In the genomic region with DNA sequence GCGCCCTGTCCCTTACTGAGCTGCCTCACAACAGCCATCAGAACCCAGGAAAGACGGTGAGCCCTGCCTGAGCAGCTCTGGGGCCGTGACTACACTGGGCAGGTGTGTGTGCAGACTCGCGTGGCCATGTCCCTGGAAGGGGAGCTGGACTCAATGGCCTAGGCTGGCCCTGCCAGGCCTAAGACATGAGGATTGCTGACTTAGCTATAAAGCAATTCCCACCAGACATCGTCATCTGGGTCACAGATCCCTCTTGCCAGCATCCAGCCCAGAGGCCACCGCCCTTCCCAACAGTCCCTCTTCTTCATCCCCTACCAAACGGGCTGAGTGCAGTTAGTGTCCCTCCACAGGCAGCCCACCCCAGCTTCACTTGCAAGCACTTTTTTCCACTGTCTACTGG, we compare ENCODE assay signal across 14 cellular contexts. TPM values are rescaled to one million over a fixed set of nuclear protein-coding genes. Genes with fewer than 3 reads are reported as not detected.
DNase-seq lines count a peak whose midpoint lies in the region; ATAC-seq, FAIRE-seq and TF ChIP-seq lines count a peak whose summit lies in the region.
"Had no signal": no experiment of that assay in that cellular context is flagged by ENCODE, and none has a peak within 500 bp of the region (broad histone marks: within the 10 kb centered on the region; RNA-seq: fewer than 3 reads in every experiment).

No MANE protein-coding gene starts in this region.

- CTCF ChIA-PET in IMR-90 (lab: Yijun Ruan, JAX) = no interaction called here
- CTCF ChIA-PET in K562 (lab: Yijun Ruan, JAX; ENCODE audit: low intra/inter-chr PET ratio) = no interaction called here

- no peak overlapping the region for H3K56ac ChIP-seq in IMR-90 (ENCODE audit: extremely low read depth, insufficient read depth, low read length)

- peaks cover 26% of the 10 kb centered on the region for H3K4me1 Mint-ChIP-seq in CD14-positive monocyte

- no peak overlapping the region for H2AK9ac ChIP-seq in IMR-90 (replicated peaks; ENCODE audit: low read depth, low read length, poor library complexity)

- BruUV-seq in IMR-90 (replicated peaks; lab: Mats Ljungman, UMichigan) = no TSS peak
- BruUV-seq in K562 (replicated peaks; lab: Mats Ljungman, UMichigan) = no TSS peak

- no peak overlapping the region for H3K9ac ChIP-seq in IMR-90 (ENCODE audit: low read depth, low read length)
- peak overlapping the region in 1 of 2 experiments; percentile 78; a peak in 2 of 4 replicates for H3K9ac ChIP-seq in K562 (ENCODE audit: insufficient read depth in 1 of 2, low read depth in 2 of 2, low read length in 2 of 2)

- H3K36me3 Mint-ChIP-seq in CD14-positive monocyte = peaks cover 17 to 32% of the 10 kb centered on the region in 2 donors
- H3K36me3 Mint-ChIP-seq: natural killer cell treated with Interleukin-12 subunit alpha and Interleukin-12 subunit beta and Interleukin-15 and Interleukin-18, amount 100 ng/mL, for 72 hours had no signal

- H3K27me3 Mint-ChIP-seq in CD14-positive monocyte (ENCODE audit: low read depth in 3 of 3) = peaks cover 0 to 35% (median 2%) of the 10 kb centered on the region in 3 donors
- H3K27me3 Mint-ChIP-seq: natural killer cell treated with Interleukin-12 subunit alpha and Interleukin-12 subunit beta and Interleukin-15 and Interleukin-18, amount 100 ng/mL, for 72 hours had no signal

- H3K14ac ChIP-seq in IMR-90 (replicated peaks; ENCODE audit: low read depth, low read length) = no peak overlapping the region

- ATAC-seq in IMR-90 (ENCODE audit: low read depth) (no peak), K562 (no peak), HG03039 (IDR thresholded peaks at IDR 0.05; ENCODE audit: unreplicated experiment) (no peak)
- ATAC-seq: esophagus mucosa; HCT116; natural killer cell treated with Interleukin-12 subunit alpha and Interleukin-12 subunit beta and Interleukin-15 and Interleukin-18, amount 100 ng/mL, for 72 hours had no signal

- H4K20me1 ChIP-seq in IMR-90 (ENCODE audit: insufficient read depth, low read length) = peaks cover 20% of the 10 kb centered on the region
- no peaks in the 10 kb centered on the region for H4K20me1 ChIP-seq in K562 (replicated peaks; ENCODE audit: control insufficient read depth, insufficient read depth, low read length)

- H3K36me3 ChIP-seq in IMR-90 (ENCODE audit: control insufficient read depth, insufficient read depth, low read length) (peaks cover 23% of the 10 kb centered on the region), K562 (ENCODE audit: control insufficient read depth, insufficient read depth, low read length) (peaks cover 48% of the 10 kb centered on the region), stomach (peaks cover 4 to 36% (median 29%) of the 10 kb centered on the region in 4 donors)

- H3K18ac ChIP-seq in IMR-90 (ENCODE audit: low read depth, low read length) = no peak overlapping the region

- no peak overlapping the region for H2BK5ac ChIP-seq in IMR-90 (ENCODE audit: low read depth, low read length, poor library complexity, severe bottlenecking)

- peaks cover 50% of the 10 kb centered on the region for H3K79me2 ChIP-seq in K562 (ENCODE audit: control insufficient read depth, insufficient read depth, low read length)

- no peak for FAIRE-seq in K562 (lab: Jason Lieb, UNC)

- H2BK15ac ChIP-seq in IMR-90 (ENCODE audit: low read depth, low read length) = no peak overlapping the region

- TF ChIP-seq POLR2A in IMR-90 (IDR thresholded peaks at IDR 0.05; ENCODE audit: low read depth, low read length) (no peak), K562 (conservative IDR thresholded peaks at IDR 0.05) (no peak), stomach (IDR thresholded peaks at IDR 0.05) (no peak)

- WGBS in IMR-90 (ENCODE audit: extremely low coverage in 2 of 2, insufficient read length in 1 of 2), 2 experiments = 60% methylated on average over 4 of the region's 8 CpGs; no CpG with 5 or more reads in 1 of the 2 experiments
- 91% methylated on average over 6 of the region's 8 CpGs for WGBS in K562 (ENCODE audit: insufficient coverage, low coverage, missing lambda C conversion rate)
- 84 to 95% (median 93%) methylated on average over 6 to 8 of the region's 8 CpGs for WGBS in stomach, 5 donors

- H3K9me3 Mint-ChIP-seq in CD14-positive monocyte = peaks cover 0 to 19% (median 6%) of the 10 kb centered on the region in 7 donors
- H3K9me3 Mint-ChIP-seq: natural killer cell treated with Interleukin-12 subunit alpha and Interleukin-12 subunit beta and Interleukin-15 and Interleukin-18, amount 100 ng/mL, for 72 hours had no signal

- H3K4me1 ChIP-seq in IMR-90 (ENCODE audit: control insufficient read depth, insufficient read depth, low read length) = peaks cover 4% of the 10 kb centered on the region
- peaks cover 27 to 65% of the 10 kb centered on the region in 2 experiments; a peak in 4 of 5 replicates for H3K4me1 ChIP-seq in K562 (replicated peaks in 1 of 2; ENCODE audit: control insufficient read depth in 2 of 2, insufficient read depth in 2 of 2, low read length in 2 of 2)
- H3K4me1 ChIP-seq in stomach = peaks cover 7 to 68% (median 51%) of the 10 kb centered on the region in 4 donors

- in situ Hi-C loops in IMR-90 (cut with MboI; ENCODE audit: low sequenced_read_pairs) = no loop called here
- in situ Hi-C loops in K562 (cut with MboI) = no loop called here

- H3K27ac ChIP-seq in IMR-90 (ENCODE audit: insufficient read depth, low read length) (no peak overlapping the region), K562 (ENCODE audit: extremely low read depth, low read depth, low read length) (no peak overlapping the region), stomach (no peak overlapping the region)
- H3K27ac ChIP-seq: suprapubic skin had no signal

- H2AFZ ChIP-seq in IMR-90 (replicated peaks; ENCODE audit: low read length, poor library complexity) (peak overlapping the region; percentile 39), K562 (ENCODE audit: low read depth, low read length) (no peak overlapping the region)

- no peak overlapping the region for H4K8ac ChIP-seq in IMR-90 (ENCODE audit: low read depth in 2 of 2, low read length in 2 of 2)

- H3K79me1 ChIP-seq in IMR-90 (ENCODE audit: low read depth in 1 of 2, low read length in 2 of 2) = peaks cover 4 to 16% of the 10 kb centered on the region in 2 experiments; a peak in 2 of 4 replicates

- H3K4me3 Mint-ChIP-seq in CD14-positive monocyte = no peak overlapping the region
- H3K4me3 Mint-ChIP-seq: natural killer cell treated with Interleukin-12 subunit alpha and Interleukin-12 subunit beta and Interleukin-15 and Interleukin-18, amount 100 ng/mL, for 72 hours had no signal

- TF ChIP-seq EP300 in K562 (IDR thresholded peaks at IDR 0.05; ENCODE audit: low read length) = no peak
- no peak for TF ChIP-seq EP300 in stomach (IDR thresholded peaks at IDR 0.05)

- intact Hi-C loops in CD14-positive monocyte (cut with micrococcal nuclease) (no loop called here), IMR-90 (cut with micrococcal nuclease) (no loop called here), K562 (cut with micrococcal nuclease) (no loop called here), stomach (cut with DNase I; ENCODE audit: low total_unique reads) (no loop called here)

- no peaks in the 10 kb centered on the region; the same call in 1 of the 2 replicates for H3K9me1 ChIP-seq in IMR-90 (ENCODE audit: insufficient read depth, low read length)
- H3K9me1 ChIP-seq in K562 (ENCODE audit: control insufficient read depth, insufficient read depth, low read length) = no peaks in the 10 kb centered on the region

- no peak for DNase-seq in CD14-positive monocyte (ENCODE audit: low spot score)
- DNase-seq in IMR-90 = no peak
- DNase-seq in K562 (ENCODE audit: extremely low read depth in 1 of 4, low spot score in 3 of 4) = no peak
- no peak for DNase-seq in NCI-H146 treated with DMSO at 0.1 percent for 48 hours (lab: John Stamatoyannopoulos, UW; ENCODE audit: unreplicated experiment)
- DNase-seq in stomach = no peak
- DNase-seq: activated CD4-positive, alpha-beta T cell treated with anti-CD3 and anti-CD28 coated beads for 4 hours; NCI-H2081 treated with DMSO at 0.1 percent for 48 hours; NCI-H524 treated with DMSO at 0.1 percent for 48 hours had no signal

- TF ChIP-seq CTCF in CD14-positive monocyte (IDR thresholded peaks at IDR 0.05) (no peak), IMR-90 (conservative IDR thresholded peaks at IDR 0.05; ENCODE audit: low read depth, low read length) (no peak), K562 (IDR thresholded peaks at IDR 0.05 in 2 of 3, conservative IDR thresholded peaks at IDR 0.05 in 1 of 3; ENCODE audit: insufficient read depth in 2 of 3, low read depth in 1 of 3, low read length in 3 of 3) (no peak), stomach (IDR thresholded peaks at IDR 0.05) (no peak)

- POLR2A ChIA-PET in IMR-90 (lab: Charles Lee; ENCODE audit: unreplicated experiment) = no interaction called here
- POLR2A ChIA-PET in K562 (lab: Yijun Ruan, JAX) = interaction anchor here (0.5 to 0.6 kb wide), 2 partner anchors 16 to 38 kb away, joined by 3 read pairs; no protein-coding TSS in a partner anchor

- no peak overlapping the region for H3K23ac ChIP-seq in IMR-90 (ENCODE audit: low read depth, low read length)

- H3K4me2 ChIP-seq in IMR-90 (ENCODE audit: low read depth, low read length) (no peak overlapping the region), K562 (ENCODE audit: insufficient read depth, low read length) (no peak overlapping the region)

- TF ChIP-seq RAD21 in IMR-90 (IDR thresholded peaks at IDR 0.05; ENCODE audit: low read length) = no peak
- no peak for TF ChIP-seq RAD21 in K562 (CRISPR knock-in tag; conservative IDR thresholded peaks at IDR 0.05 in 1 of 2, IDR thresholded peaks at IDR 0.05 in 1 of 2)

- H3K4ac ChIP-seq in IMR-90 (ENCODE audit: low read depth, low read length) = no peak overlapping the region

- H3K9me3 ChIP-seq in IMR-90 (ENCODE audit: control insufficient read depth, insufficient read depth, low read length) (no peaks in the 10 kb centered on the region), K562 (replicated peaks; ENCODE audit: control insufficient read depth, insufficient read depth, low read depth, low read length) (no peaks in the 10 kb centered on the region), stomach (no peaks in the 10 kb centered on the region)
- H3K9me3 ChIP-seq: suprapubic skin had no signal

- H3K27me3 ChIP-seq in IMR-90 (ENCODE audit: control insufficient read depth, insufficient read depth, low read length) = no peaks in the 10 kb centered on the region
- no peaks in the 10 kb centered on the region for H3K27me3 ChIP-seq in K562 (ENCODE audit: control insufficient read depth in 2 of 2, insufficient read depth in 2 of 2, low read length in 2 of 2)
- peaks cover 0 to 6% (median 0%) of the 10 kb centered on the region in 3 donors for H3K27me3 ChIP-seq in stomach
- H3K27me3 ChIP-seq: suprapubic skin had no signal

- no peak overlapping the region for H4K91ac ChIP-seq in IMR-90 (ENCODE audit: insufficient read depth, low read depth, low read length)

- no peak overlapping the region for H2BK20ac ChIP-seq in IMR-90 (ENCODE audit: low read depth, low read length)

- dilution Hi-C loops in IMR-90 (cut with HindIII; ENCODE audit: low sequenced_read_pairs, unreplicated experiment) = no loop called here

- H2BK120ac ChIP-seq in IMR-90 (ENCODE audit: low read depth, low read length) = no peak overlapping the region

- H3K27ac Mint-ChIP-seq in CD14-positive monocyte = peak overlapping the region in 6 of 7 donors; percentile 6 to 70 (median 50)

- H2AK5ac ChIP-seq in IMR-90 (ENCODE audit: low read depth, low read length) = no peak overlapping the region

- no peak overlapping the region for H3K4me3 ChIP-seq in IMR-90 (ENCODE audit: insufficient read depth, low read depth, low read length)
- no peak overlapping the region for H3K4me3 ChIP-seq in K562
- H3K4me3 ChIP-seq in stomach = no peak overlapping the region
- H3K4me3 ChIP-seq: lung, suprapubic skin had no signal

- no peak overlapping the region for H4K5ac ChIP-seq in IMR-90 (ENCODE audit: low read depth, low read length)

RNA-seq across cellular contexts. Expression of a gene that starts 3.7 kb away (rescaled TPM):
- polyA plus RNA-seq in CD14-positive monocyte (10 to 100 TPM; 46.7 to 47.9 TPM), IMR-90 (2012; rRNA removed) (150 and 172 TPM in 2 replicates), K562 (2011; rRNA removed) (105 and 117 TPM in 2 replicates), K562 (2014; fragmentation: Illumina TruSeq; extraction: Trizol) (192 and 229 TPM in 2 replicates), K562 (2014; fragmentation: Nextera tagmentation; extraction: Ambion mirVana) (10 to 100 TPM; 11.1 to 26.5 TPM), K562 (2014; rRNA removed) (250 and 277 TPM in 2 replicates), stomach (100 to 1,000 TPM; 114 to 161 (median 125) TPM)
- total RNA-seq in IMR-90 (2012; rRNA removed) (98.6 and 118 TPM in 2 replicates), K562 (2014; rRNA removed) (152 and 196 TPM in 2 replicates), K562 (2014; rRNA removed; fragmentation: Illumina TruSeq; extraction: Trizol) (101 and 103 TPM in 2 replicates), K562 (2015; rRNA removed; fragmentation: Illumina TruSeq; extraction: Trizol) (134 and 146 TPM in 2 replicates), K562 (2021) (226 and 231 TPM in 2 replicates), stomach (10 to 100 TPM; 23.2 to 63.8 (median 35.6) TPM)
- polyA plus RNA-seq in IMR-90 (2012; cell fraction: cytosol; rRNA removed) = 86.7 and 192 TPM in 2 replicates
- 176 and 320 TPM in 2 replicates for polyA plus RNA-seq in IMR-90 (2012; cell fraction: nucleus; rRNA removed; ENCODE audit: low replicate concordance)
- total RNA-seq in K562 (2011; cell fraction: chromatin; rRNA removed; ENCODE audit: low replicate concordance) = 126 and 302 TPM in 2 replicates
- 207 and 213 TPM in 2 replicates for total RNA-seq in K562 (2011; cell fraction: nucleolus; rRNA removed)
- 179 and 187 TPM in 2 replicates for total RNA-seq in K562 (2011; cell fraction: nucleoplasm; rRNA removed)
- 174 and 276 TPM in 2 replicates for polyA plus RNA-seq in K562 (2011; cell fraction: cytosol; rRNA removed)
- 211 and 324 TPM in 2 replicates for polyA plus RNA-seq in K562 (2011; cell fraction: nucleus; rRNA removed)
- 177 and 213 TPM in 2 replicates for polyA plus RNA-seq in K562 (2012)
- 45.9 and 88.5 TPM in 2 replicates for polyA minus RNA-seq in K562 (2011; rRNA and poly(A)+ RNA removed)
- polyA minus RNA-seq in K562 (2011; cell fraction: cytosol; rRNA and poly(A)+ RNA removed) = 72.1 and 79.8 TPM in 2 replicates
- polyA minus RNA-seq in K562 (2011; cell fraction: nucleus; rRNA and poly(A)+ RNA removed) = 70.5 and 80.1 TPM in 2 replicates

RNA-seq across cellular contexts. Expression of a gene that starts 5.1 kb away (rescaled TPM):
- polyA plus RNA-seq in CD14-positive monocyte = 10 to 100 TPM; 51.5 to 64.4 TPM
- 0.18 and 0.28 TPM in 2 replicates for total RNA-seq in IMR-90 (2012; rRNA removed)
- 0.72 and 0.79 TPM in 2 replicates for polyA plus RNA-seq in IMR-90 (2012; rRNA removed)
- polyA plus RNA-seq in IMR-90 (2012; cell fraction: cytosol; rRNA removed) = 0.11 and 0.22 TPM in 2 replicates
- 3.0 and 7.9 TPM in 2 replicates for polyA plus RNA-seq in IMR-90 (2012; cell fraction: nucleus; rRNA removed; ENCODE audit: low replicate concordance)
- total RNA-seq in K562 (2011; cell fraction: chromatin; rRNA removed; ENCODE audit: low replicate concordance) = 54.8 and 157 TPM in 2 replicates
- 105 and 155 TPM in 2 replicates for total RNA-seq in K562 (2011; cell fraction: nucleolus; rRNA removed)
- 55.0 and 81.2 TPM in 2 replicates for total RNA-seq in K562 (2011; cell fraction: nucleoplasm; rRNA removed)
- total RNA-seq in K562 (2014; rRNA removed) = 52.7 and 81.2 TPM in 2 replicates
- 3.1 and 5.5 TPM in 2 replicates for total RNA-seq in K562 (2014; rRNA removed; fragmentation: Illumina TruSeq; extraction: Trizol)
- total RNA-seq in K562 (2015; rRNA removed; fragmentation: Illumina TruSeq; extraction: Trizol) = 32.7 and 36.8 TPM in 2 replicates
- 70.5 and 81.8 TPM in 2 replicates for total RNA-seq in K562 (2021)
- polyA plus RNA-seq in K562 (2011; rRNA removed) = 9.6 and 29.7 TPM in 2 replicates
- 21.0 and 26.6 TPM in 2 replicates for polyA plus RNA-seq in K562 (2011; cell fraction: cytosol; rRNA removed)
- 174 and 259 TPM in 2 replicates for polyA plus RNA-seq in K562 (2011; cell fraction: nucleus; rRNA removed)
- 59.1 and 135 TPM in 2 replicates for polyA plus RNA-seq in K562 (2012)
- 13.5 and 40.2 TPM in 2 replicates for polyA plus RNA-seq in K562 (2014; fragmentation: Illumina TruSeq; extraction: Trizol)
- polyA plus RNA-seq in K562 (2014; fragmentation: Nextera tagmentation; extraction: Ambion mirVana) = 1 to 10 TPM in 1 of 2 experiments, under 1 TPM in 1; 0.30 to 1.7 TPM
- polyA plus RNA-seq in K562 (2014; rRNA removed) = 63.7 and 77.8 TPM in 2 replicates
- 3.6 and 6.7 TPM in 2 replicates for polyA minus RNA-seq in K562 (2011; rRNA and poly(A)+ RNA removed)
- 13.5 and 33.9 TPM in 2 replicates for polyA minus RNA-seq in K562 (2011; cell fraction: cytosol; rRNA and poly(A)+ RNA removed)
- 26.9 and 53.0 TPM in 2 replicates for polyA minus RNA-seq in K562 (2011; cell fraction: nucleus; rRNA and poly(A)+ RNA removed)
- 10 to 100 TPM; 18.5 to 93.9 (median 67.7) TPM for total RNA-seq in stomach
- polyA plus RNA-seq in stomach = 10 to 100 TPM; 24.9 to 35.5 (median 25.2) TPM

RNA-seq across cellular contexts. Expression of a gene that starts 13.3 kb away (rescaled TPM):
- polyA plus RNA-seq in CD14-positive monocyte = 1 to 10 TPM; 2.7 to 3.8 TPM
- total RNA-seq in IMR-90 (2012; rRNA removed) = 0.18 TPM in 1 of 2 replicates, not detected in the other
- polyA plus RNA-seq in IMR-90 (2012; rRNA removed) = 0.10 and 0.15 TPM in 2 replicates
- polyA plus RNA-seq in IMR-90 (2012; cell fraction: cytosol; rRNA removed) = 0.13 TPM in 1 of 2 replicates, not detected in the other
- 0.35 and 0.52 TPM in 2 replicates for polyA plus RNA-seq in IMR-90 (2012; cell fraction: nucleus; rRNA removed; ENCODE audit: low replicate concordance)
- total RNA-seq in K562 (2011; cell fraction: chromatin; rRNA removed; ENCODE audit: low replicate concordance) = 14.9 and 45.4 TPM in 2 replicates
- total RNA-seq in K562 (2011; cell fraction: nucleolus; rRNA removed) = 31.0 and 32.8 TPM in 2 replicates
- 15.7 and 24.1 TPM in 2 replicates for total RNA-seq in K562 (2011; cell fraction: nucleoplasm; rRNA removed)
- total RNA-seq in K562 (2014; rRNA removed) = 8.4 and 9.5 TPM in 2 replicates
- 2.7 and 4.0 TPM in 2 replicates for total RNA-seq in K562 (2014; rRNA removed; fragmentation: Illumina TruSeq; extraction: Trizol)
- total RNA-seq in K562 (2015; rRNA removed; fragmentation: Illumina TruSeq; extraction: Trizol) = 12.3 and 13.4 TPM in 2 replicates
- 9.6 and 14.8 TPM in 2 replicates for total RNA-seq in K562 (2021)
- 12.7 and 16.4 TPM in 2 replicates for polyA plus RNA-seq in K562 (2011; rRNA removed)
- 21.2 and 25.6 TPM in 2 replicates for polyA plus RNA-seq in K562 (2011; cell fraction: cytosol; rRNA removed)
- polyA plus RNA-seq in K562 (2011; cell fraction: nucleus; rRNA removed) = 48.7 and 48.8 TPM in 2 replicates
- polyA plus RNA-seq in K562 (2012) = 24.3 and 60.0 TPM in 2 replicates
- 5.6 and 7.3 TPM in 2 replicates for polyA plus RNA-seq in K562 (2014; fragmentation: Illumina TruSeq; extraction: Trizol)
- polyA plus RNA-seq in K562 (2014; fragmentation: Nextera tagmentation; extraction: Ambion mirVana) = under 1 TPM in 1 of 2 experiments, not detected in 1; 0.07 TPM
- 11.1 and 11.6 TPM in 2 replicates for polyA plus RNA-seq in K562 (2014; rRNA removed)
- 5.5 and 12.0 TPM in 2 replicates for polyA minus RNA-seq in K562 (2011; rRNA and poly(A)+ RNA removed)
- polyA minus RNA-seq in K562 (2011; cell fraction: cytosol; rRNA and poly(A)+ RNA removed) = 7.0 and 13.6 TPM in 2 replicates
- 9.8 and 16.1 TPM in 2 replicates for polyA minus RNA-seq in K562 (2011; cell fraction: nucleus; rRNA and poly(A)+ RNA removed)
- 1 to 10 TPM in 2 of 5 donors, not detected in 3; 2.3 to 8.3 TPM for total RNA-seq in stomach
- polyA plus RNA-seq in stomach = 10 to 100 TPM in 1 of 3 donors, 1 to 10 TPM in 2; 4.4 to 12.7 (median 8.1) TPM

RNA-seq across cellular contexts. Expression of a gene that starts 26.7 kb away (rescaled TPM):
- polyA plus RNA-seq in CD14-positive monocyte (under 1 TPM in 1 of 2 donors, not detected in 1; 0.14 TPM), IMR-90 (2012; rRNA removed) (not detected in 2 replicates), K562 (2011; rRNA removed) (not detected in 2 replicates), K562 (2014; fragmentation: Illumina TruSeq; extraction: Trizol) (not detected in 2 replicates), K562 (2014; fragmentation: Nextera tagmentation; extraction: Ambion mirVana) (not detected), K562 (2014; rRNA removed) (not detected in 2 replicates), stomach (1 to 10 TPM in 2 of 3 donors, under 1 TPM in 1; 0.19 to 1.4 (median 1.1) TPM)
- total RNA-seq in IMR-90 (2012; rRNA removed) (not detected in 2 replicates), K562 (2014; rRNA removed) (not detected in 2 replicates), K562 (2014; rRNA removed; fragmentation: Illumina TruSeq; extraction: Trizol) (not detected in 2 replicates), K562 (2015; rRNA removed; fragmentation: Illumina TruSeq; extraction: Trizol) (not detected in 2 replicates), K562 (2021) (not detected in 2 replicates), stomach (under 1 TPM in 1 of 5 donors, not detected in 4; 0.37 TPM)
- not detected in 2 replicates for polyA plus RNA-seq in IMR-90 (2012; cell fraction: cytosol; rRNA removed)
- not detected in 2 replicates for polyA plus RNA-seq in IMR-90 (2012; cell fraction: nucleus; rRNA removed; ENCODE audit: low replicate concordance)
- not detected in 2 replicates for total RNA-seq in K562 (2011; cell fraction: chromatin; rRNA removed; ENCODE audit: low replicate concordance)
- not detected in 2 replicates for total RNA-seq in K562 (2011; cell fraction: nucleolus; rRNA removed)
- total RNA-seq in K562 (2011; cell fraction: nucleoplasm; rRNA removed) = not detected in 2 replicates
- not detected in 2 replicates for polyA plus RNA-seq in K562 (2011; cell fraction: cytosol; rRNA removed)
- not detected in 2 replicates for polyA plus RNA-seq in K562 (2011; cell fraction: nucleus; rRNA removed)
- polyA plus RNA-seq in K562 (2012) = 0.56 and 0.65 TPM in 2 replicates
- not detected in 2 replicates for polyA minus RNA-seq in K562 (2011; rRNA and poly(A)+ RNA removed)
- polyA minus RNA-seq in K562 (2011; cell fraction: cytosol; rRNA and poly(A)+ RNA removed) = not detected in 2 replicates
- not detected in 2 replicates for polyA minus RNA-seq in K562 (2011; cell fraction: nucleus; rRNA and poly(A)+ RNA removed)
- total RNA-seq: natural killer cell treated with Interleukin-12 subunit alpha and Interleukin-12 subunit beta and Interleukin-15 and Interleukin-18, amount 100 ng/mL, for 72 hours had no signal

RNA-seq across cellular contexts. Expression of a gene that starts 40.5 kb away (rescaled TPM):
- polyA plus RNA-seq in CD14-positive monocyte (1 to 10 TPM; 1.9 to 3.8 TPM), IMR-90 (2012; rRNA removed) (17.6 and 19.0 TPM in 2 replicates), K562 (2011; rRNA removed) (5.9 and 8.7 TPM in 2 replicates), K562 (2014; fragmentation: Illumina TruSeq; extraction: Trizol) (45.3 and 68.0 TPM in 2 replicates), K562 (2014; fragmentation: Nextera tagmentation; extraction: Ambion mirVana) (10 to 100 TPM in 1 of 2 experiments, 1 to 10 TPM in 1; 2.8 to 10.5 TPM), K562 (2014; rRNA removed) (44.8 and 45.2 TPM in 2 replicates), stomach (10 to 100 TPM in 2 of 3 donors, 1 to 10 TPM in 1; 9.0 to 13.9 (median 12.6) TPM)
- total RNA-seq in IMR-90 (2012; rRNA removed) (3.2 and 4.4 TPM in 2 replicates), K562 (2014; rRNA removed) (39.2 and 59.3 TPM in 2 replicates), K562 (2014; rRNA removed; fragmentation: Illumina TruSeq; extraction: Trizol) (9.1 and 10.3 TPM in 2 replicates), K562 (2015; rRNA removed; fragmentation: Illumina TruSeq; extraction: Trizol) (17.1 and 23.4 TPM in 2 replicates), K562 (2021) (121 and 133 TPM in 2 replicates), stomach (10 to 100 TPM; 13.2 to 61.6 (median 35.3) TPM)
- polyA plus RNA-seq in IMR-90 (2012; cell fraction: cytosol; rRNA removed) = 12.9 and 16.8 TPM in 2 replicates
- polyA plus RNA-seq in IMR-90 (2012; cell fraction: nucleus; rRNA removed; ENCODE audit: low replicate concordance) = 21.4 and 46.2 TPM in 2 replicates
- total RNA-seq in K562 (2011; cell fraction: chromatin; rRNA removed; ENCODE audit: low replicate concordance) = 39.3 and 72.5 TPM in 2 replicates
- 41.0 and 46.2 TPM in 2 replicates for total RNA-seq in K562 (2011; cell fraction: nucleolus; rRNA removed)
- total RNA-seq in K562 (2011; cell fraction: nucleoplasm; rRNA removed) = 38.1 and 43.2 TPM in 2 replicates
- 11.3 and 17.7 TPM in 2 replicates for polyA plus RNA-seq in K562 (2011; cell fraction: cytosol; rRNA removed)
- polyA plus RNA-seq in K562 (2011; cell fraction: nucleus; rRNA removed) = 39.1 and 51.6 TPM in 2 replicates
- 37.4 and 57.1 TPM in 2 replicates for polyA plus RNA-seq in K562 (2012)
- polyA minus RNA-seq in K562 (2011; rRNA and poly(A)+ RNA removed) = 4.5 and 6.6 TPM in 2 replicates
- 55.8 and 74.4 TPM in 2 replicates for polyA minus RNA-seq in K562 (2011; cell fraction: cytosol; rRNA and poly(A)+ RNA removed)
- polyA minus RNA-seq in K562 (2011; cell fraction: nucleus; rRNA and poly(A)+ RNA removed) = 14.8 and 15.6 TPM in 2 replicates
